Comparison of ENCODE assay signal across 18 cellular contexts in the genomic region with DNA sequence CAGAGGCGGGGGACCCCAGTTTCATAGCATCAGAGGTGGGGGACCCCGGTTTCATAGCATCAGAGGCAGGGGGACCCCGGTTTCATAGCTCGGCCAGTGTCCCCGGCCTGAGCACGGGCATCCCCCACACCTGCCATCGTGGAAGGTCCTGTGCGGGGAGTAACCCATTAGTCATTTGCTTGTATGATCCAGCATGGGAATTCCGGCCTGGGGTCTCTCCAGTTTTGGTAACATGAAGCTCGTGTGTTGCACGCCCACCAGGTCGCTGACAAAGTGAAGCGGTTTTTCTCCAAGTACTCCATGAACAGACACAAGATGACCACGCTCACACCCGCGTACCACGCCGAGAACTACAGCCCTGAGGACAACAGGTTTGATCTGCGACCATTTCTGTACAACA. TPM values are rescaled to one million over a fixed set of nuclear protein-coding genes. Genes with fewer than 3 reads are reported as not detected.
DNase-seq lines count a peak whose midpoint lies in the region; ATAC-seq and TF ChIP-seq lines count a peak whose summit lies in the region.
"Had no signal": no experiment of that assay in that cellular context is flagged by ENCODE, and none has a peak within 500 bp of the region (broad histone marks: within the 10 kb centered on the region; RNA-seq: fewer than 3 reads in every experiment).

No MANE protein-coding gene starts in this region.

- H3K4me3 Mint-ChIP-seq in activated T-helper 2 cell treated with anti-CD3 and anti-CD28 coated beads, Interferon-gamma antibody, Interleukin-2, Interleukin-4, amounts not matched to agents 10 μg/mL and 5 μg/mL and 100 μg/mL, durations not matched to agents 14 hours and 24 hours and 36 hours (ENCODE audit: low read depth) = no peak overlapping the region
- no peak overlapping the region for H3K4me3 Mint-ChIP-seq in osteocyte (ENCODE audit: unreplicated experiment)

- H3K4me1 Mint-ChIP-seq in activated T-helper 2 cell treated with anti-CD3 and anti-CD28 coated beads, Interferon-gamma antibody, Interleukin-2, Interleukin-4, amounts not matched to agents 10 μg/mL and 5 μg/mL and 100 μg/mL, durations not matched to agents 14 hours and 24 hours and 36 hours (ENCODE audit: low read depth) = peaks cover 8% of the 10 kb centered on the region
- H3K4me1 Mint-ChIP-seq in osteocyte (ENCODE audit: unreplicated experiment) = peaks cover 9% of the 10 kb centered on the region

- DNase-seq in cardiac septum (ENCODE audit: low spot score) (peak; percentile 50), heart left ventricle (no peak), osteocyte (ENCODE audit: extremely low spot score, unreplicated experiment) (peak; percentile 80), aorta (peak; percentile 40 to 61), RPMI8226 (no peak)
- no peak for DNase-seq in activated T-helper 2 cell treated with anti-CD3 and anti-CD28 coated beads, Interferon-gamma antibody, Interleukin-2, Interleukin-4, amounts not matched to agents 10 μg/mL and 5 μg/mL and 100 μg/mL, durations not matched to agents 14 hours and 24 hours and 36 hours (ENCODE audit: low spot score)
- DNase-seq: MV-4-11; NCI-H1694 treated with DMSO at 0.1 percent for 48 hours; NCI-H2107; NCI-H510A; NCI-H748 treated with DMSO at 0.1 percent for 48 hours; NK-92 treated with Interleukin-12 subunit alpha and Interleukin-12 subunit beta, amount 100 ng/mL, for 24 hours; Peyer's patch; SIG-M5 had no signal

- no peak for ATAC-seq in heart left ventricle
- no peak for ATAC-seq in aorta (ENCODE audit: low FRiP score)
- no peak for ATAC-seq in GM18861 (IDR thresholded peaks at IDR 0.05; ENCODE audit: unreplicated experiment)
- ATAC-seq: K562 had no signal

- H3K27me3 ChIP-seq in heart left ventricle = no peaks in the 10 kb centered on the region
- H3K27me3 ChIP-seq in aorta (ENCODE audit: control insufficient read depth in 1 of 2, insufficient read depth in 2 of 2, low read length in 1 of 2) = no peaks in the 10 kb centered on the region
- H3K27me3 ChIP-seq: Peyer's patch had no signal

- H3K9me3 Mint-ChIP-seq in activated T-helper 2 cell treated with anti-CD3 and anti-CD28 coated beads, Interferon-gamma antibody, Interleukin-2, Interleukin-4, amounts not matched to agents 10 μg/mL and 5 μg/mL and 100 μg/mL, durations not matched to agents 14 hours and 24 hours and 36 hours = no peaks in the 10 kb centered on the region
- H3K9me3 Mint-ChIP-seq in osteocyte (ENCODE audit: unreplicated experiment) = no peaks in the 10 kb centered on the region

- WGBS in heart left ventricle, 4 donors = 97 to 99% (median 97%) methylated on average over 18 to 19 of the region's 19 CpGs
- WGBS in aorta, 2 donors = 96 to 97% methylated on average over 19 of the region's 19 CpGs

- H3K4me3 ChIP-seq in heart left ventricle = no peak overlapping the region
- H3K4me3 ChIP-seq in aorta (ENCODE audit: low read length in 2 of 2) = no peak overlapping the region
- H3K4me3 ChIP-seq: K562, Peyer's patch had no signal

- H3K9me3 ChIP-seq in heart left ventricle = no peaks in the 10 kb centered on the region
- no peaks in the 10 kb centered on the region for H3K9me3 ChIP-seq in aorta (ENCODE audit: control insufficient read depth, low read length)
- H3K9me3 ChIP-seq: Peyer's patch had no signal

- TF ChIP-seq CTCF in heart left ventricle (IDR thresholded peaks at IDR 0.05) = no peak
- TF ChIP-seq CTCF in osteocyte (IDR thresholded peaks at IDR 0.05) = no peak

- H3K27ac ChIP-seq in heart left ventricle (no peak overlapping the region), aorta (ENCODE audit: low read depth in 1 of 2, low read length in 2 of 2) (no peak overlapping the region)
- H3K27ac ChIP-seq: C4-2B, Peyer's patch had no signal

- TF ChIP-seq POLR2A in heart left ventricle (IDR thresholded peaks at IDR 0.05) = no peak

- peaks cover 76% of the 10 kb centered on the region for H3K36me3 Mint-ChIP-seq in activated T-helper 2 cell treated with anti-CD3 and anti-CD28 coated beads, Interferon-gamma antibody, Interleukin-2, Interleukin-4, amounts not matched to agents 10 μg/mL and 5 μg/mL and 100 μg/mL, durations not matched to agents 14 hours and 24 hours and 36 hours (ENCODE audit: low read depth)
- H3K36me3 Mint-ChIP-seq in osteocyte (ENCODE audit: unreplicated experiment) = peaks cover 58% of the 10 kb centered on the region

- no peaks in the 10 kb centered on the region for H3K27me3 Mint-ChIP-seq in activated T-helper 2 cell treated with anti-CD3 and anti-CD28 coated beads, Interferon-gamma antibody, Interleukin-2, Interleukin-4, amounts not matched to agents 10 μg/mL and 5 μg/mL and 100 μg/mL, durations not matched to agents 14 hours and 24 hours and 36 hours (ENCODE audit: low read depth)
- no peaks in the 10 kb centered on the region for H3K27me3 Mint-ChIP-seq in osteocyte (ENCODE audit: unreplicated experiment)

- H3K27ac Mint-ChIP-seq in activated T-helper 2 cell treated with anti-CD3 and anti-CD28 coated beads, Interferon-gamma antibody, Interleukin-2, Interleukin-4, amounts not matched to agents 10 μg/mL and 5 μg/mL and 100 μg/mL, durations not matched to agents 14 hours and 24 hours and 36 hours = peak overlapping the region; percentile 29
- H3K27ac Mint-ChIP-seq in osteocyte (ENCODE audit: unreplicated experiment) = no peak overlapping the region

- intact Hi-C loops in cardiac septum (cut with DNase I) = no loop called here
- intact Hi-C loops in heart left ventricle (cut with DNase I) = no loop called here
- intact Hi-C loops in activated T-helper 2 cell treated with anti-CD3 and anti-CD28 coated beads, Interferon-gamma antibody, Interleukin-2, Interleukin-4, amounts not matched to agents 10 μg/mL and 5 μg/mL and 100 μg/mL, durations not matched to agents 14 hours and 24 hours and 36 hours (cut with micrococcal nuclease) = no loop called here
- intact Hi-C loops in aorta (cut with DNase I) = no loop called here

- H3K36me3 ChIP-seq in heart left ventricle (peaks cover 0 to 90% (median 74%) of the 10 kb centered on the region in 9 donors), aorta (ENCODE audit: control insufficient read depth in 1 of 2, insufficient read depth in 2 of 2, low read length in 1 of 2) (peaks cover 2 to 11% of the 10 kb centered on the region in 2 donors)

- H3K4me1 ChIP-seq in heart left ventricle = peaks cover 0 to 17% (median 3%) of the 10 kb centered on the region in 12 donors
- no peaks in the 10 kb centered on the region for H3K4me1 ChIP-seq in aorta (ENCODE audit: control insufficient read depth in 1 of 2, insufficient read depth in 2 of 2, low read length in 2 of 2)
- H3K4me1 ChIP-seq: Peyer's patch had no signal

RNA-seq across cellular contexts. Expression of gene KRTAP5-7, which starts 29.0 kb away (rescaled TPM):
- total RNA-seq in cardiac septum = not detected
- total RNA-seq in heart left ventricle = not detected
- not detected for polyA plus RNA-seq in heart left ventricle
- 0.21 TPM in 1 of 2 replicates, not detected in the other for total RNA-seq in activated T-helper 2 cell treated with anti-CD3 and anti-CD28 coated beads, Interferon-gamma antibody, Interleukin-2, Interleukin-4, amounts not matched to agents 10 μg/mL and 5 μg/mL and 100 μg/mL, durations not matched to agents 14 hours and 24 hours and 36 hours
- total RNA-seq in osteocyte = not detected in 2 replicates
- under 1 TPM; 0.39 to 0.63 TPM for total RNA-seq in aorta
- polyA plus RNA-seq in aorta = not detected
- total RNA-seq: H1, K562 had no signal
- polyA plus RNA-seq: H1, K562 had no signal

RNA-seq across cellular contexts. Expression of gene KRTAP5-8, which starts 39.7 kb away (rescaled TPM):
- total RNA-seq in cardiac septum (not detected), heart left ventricle (not detected), osteocyte (not detected in 2 replicates), aorta (under 1 TPM in 1 of 2 donors, not detected in 1; 0.42 TPM)
- polyA plus RNA-seq in heart left ventricle (under 1 TPM in 1 of 2 donors, not detected in 1; 0.19 TPM), aorta (not detected)
- not detected in 2 replicates for total RNA-seq in activated T-helper 2 cell treated with anti-CD3 and anti-CD28 coated beads, Interferon-gamma antibody, Interleukin-2, Interleukin-4, amounts not matched to agents 10 μg/mL and 5 μg/mL and 100 μg/mL, durations not matched to agents 14 hours and 24 hours and 36 hours
- total RNA-seq: H1, K562 had no signal
- polyA plus RNA-seq: H1, K562 had no signal

RNA-seq across cellular contexts. Expression of gene NADSYN1, which starts 45.1 kb away (rescaled TPM):
- 22.0 TPM for total RNA-seq in cardiac septum
- 10 to 100 TPM; 11.4 to 41.9 (median 18.0) TPM for total RNA-seq in heart left ventricle
- 10 to 100 TPM; 19.4 to 23.4 TPM for polyA plus RNA-seq in heart left ventricle
- total RNA-seq in activated T-helper 2 cell treated with anti-CD3 and anti-CD28 coated beads, Interferon-gamma antibody, Interleukin-2, Interleukin-4, amounts not matched to agents 10 μg/mL and 5 μg/mL and 100 μg/mL, durations not matched to agents 14 hours and 24 hours and 36 hours = 114 and 117 TPM in 2 replicates
- total RNA-seq in osteocyte = 51.0 and 55.4 TPM in 2 replicates
- 10 to 100 TPM; 52.1 to 88.3 TPM for total RNA-seq in aorta
- polyA plus RNA-seq in aorta = 100 to 1,000 TPM in 1 of 2 donors, 10 to 100 TPM in 1; 22.7 to 137 TPM

RNA-seq across cellular contexts. Expression of gene DHCR7, which starts 49.9 kb away (rescaled TPM):
- total RNA-seq in cardiac septum = 31.2 TPM
- total RNA-seq in heart left ventricle = 10 to 100 TPM; 19.8 to 44.5 (median 30.8) TPM
- 10 to 100 TPM; 12.6 to 22.2 TPM for polyA plus RNA-seq in heart left ventricle
- total RNA-seq in activated T-helper 2 cell treated with anti-CD3 and anti-CD28 coated beads, Interferon-gamma antibody, Interleukin-2, Interleukin-4, amounts not matched to agents 10 μg/mL and 5 μg/mL and 100 μg/mL, durations not matched to agents 14 hours and 24 hours and 36 hours = 129 and 136 TPM in 2 replicates
- 29.8 and 30.2 TPM in 2 replicates for total RNA-seq in osteocyte
- total RNA-seq in aorta = 10 to 100 TPM; 22.0 to 27.8 TPM
- 1 to 10 TPM; 4.2 to 4.3 TPM for polyA plus RNA-seq in aorta

RNA-seq across cellular contexts. Expression of gene KRTAP5-9, which starts 50.1 kb away (rescaled TPM):
- total RNA-seq in cardiac septum (not detected), heart left ventricle (not detected), osteocyte (not detected in 2 replicates), aorta (under 1 TPM in 1 of 2 donors, not detected in 1; 0.57 TPM)
- polyA plus RNA-seq in heart left ventricle (not detected), aorta (under 1 TPM in 1 of 2 donors, not detected in 1; 0.41 TPM)
- not detected in 2 replicates for total RNA-seq in activated T-helper 2 cell treated with anti-CD3 and anti-CD28 coated beads, Interferon-gamma antibody, Interleukin-2, Interleukin-4, amounts not matched to agents 10 μg/mL and 5 μg/mL and 100 μg/mL, durations not matched to agents 14 hours and 24 hours and 36 hours
- total RNA-seq: H1, K562 had no signal
- polyA plus RNA-seq: K562 had no signal

Comparison
In these comparisons a context has a peak if more than half of its experiments do, and no peak if none do; other contexts are left out.
1. DNase-seq: peak in cardiac septum (single experiment), osteocyte (single experiment) and aorta (2 of 2); none in heart left ventricle (0 of 5), activated T-helper 2 cell treated with anti-CD3 and anti-CD28 coated beads, Interferon-gamma antibody, Interleukin-2, Interleukin-4, amounts not matched to agents 10 μg/mL and 5 μg/mL and 100 μg/mL, durations not matched to agents 14 hours and 24 hours and 36 hours (single experiment) and RPMI8226 (single experiment).